In genomic region chr3:153210660-153211059, GRCh38 we compare ENCODE assay signal across 13 cellular contexts. TPM values are rescaled to one million over a fixed set of nuclear protein-coding genes. Genes with fewer than 3 reads are reported as not detected.
DNase-seq lines count a peak whose midpoint lies in the region; ATAC-seq lines count a peak whose summit lies in the region.
"Had no signal": no experiment of that assay in that cellular context is flagged by ENCODE, and none has a peak within 500 bp of the region (broad histone marks: within the 10 kb centered on the region; RNA-seq: fewer than 3 reads in every experiment).

No MANE protein-coding gene starts in this region.

- no peaks in the 10 kb centered on the region for H3K27me3 ChIP-seq in HAP-1 (ENCODE audit: low read depth)

- no peaks in the 10 kb centered on the region for H3K4me1 ChIP-seq in HAP-1

- no peaks in the 10 kb centered on the region for H3K27me3 Mint-ChIP-seq in naive thymus-derived CD8-positive, alpha-beta T cell
- H3K27me3 Mint-ChIP-seq: activated naive CD8-positive, alpha-beta T cell treated with anti-CD3 and anti-CD28 coated beads, Interleukin-2, amount 10 ng/mL, durations not matched to agents 7 days and 5 days had no signal

- H3K36me3 Mint-ChIP-seq in naive thymus-derived CD8-positive, alpha-beta T cell: no peaks in the 10 kb centered on the region
- H3K36me3 Mint-ChIP-seq: activated naive CD8-positive, alpha-beta T cell treated with anti-CD3 and anti-CD28 coated beads, Interleukin-2, amount 10 ng/mL, durations not matched to agents 7 days and 5 days had no signal

- H3K9me3 Mint-ChIP-seq in naive thymus-derived CD8-positive, alpha-beta T cell: no peaks in the 10 kb centered on the region
- H3K9me3 Mint-ChIP-seq: activated naive CD8-positive, alpha-beta T cell treated with anti-CD3 and anti-CD28 coated beads, Interleukin-2, amount 10 ng/mL, durations not matched to agents 7 days and 5 days had no signal

- no peak for ATAC-seq in naive thymus-derived CD8-positive, alpha-beta T cell
- ATAC-seq in HG03520 (IDR thresholded peaks at IDR 0.05; ENCODE audit: unreplicated experiment): no peak

- H3K27ac Mint-ChIP-seq in naive thymus-derived CD8-positive, alpha-beta T cell: peak overlapping the region; percentile 5 to 90 (median 72)
- H3K27ac Mint-ChIP-seq: activated naive CD8-positive, alpha-beta T cell treated with anti-CD3 and anti-CD28 coated beads, Interleukin-2, amount 10 ng/mL, durations not matched to agents 7 days and 5 days had no signal

- H3K4me1 Mint-ChIP-seq in naive thymus-derived CD8-positive, alpha-beta T cell: peaks cover 12 to 49% (median 37%) of the 10 kb centered on the region in 4 donors

- H3K4me3 Mint-ChIP-seq in naive thymus-derived CD8-positive, alpha-beta T cell: peak overlapping the region in 7 of 10 donors; percentile 44 to 78 (median 57)
- H3K4me3 Mint-ChIP-seq: activated naive CD8-positive, alpha-beta T cell treated with anti-CD3 and anti-CD28 coated beads, Interleukin-2, amount 10 ng/mL, durations not matched to agents 7 days and 5 days had no signal

- H3K9me3 ChIP-seq in HAP-1: no peaks in the 10 kb centered on the region

- in situ Hi-C loops in HAP-1 (cut with MboI; ENCODE audit: low sequenced_read_pairs): no loop called here

- DNase-seq in ELF-1 (ENCODE audit: low read depth, low spot score) (peak; percentile 10), MV-4-11 (lab: John Stamatoyannopoulos, UW) (peak; percentile 70), amniotic epithelial cell (ENCODE audit: low read depth) (peak; percentile 58), HAP-1 (ENCODE audit: low spot score in 2 of 2) (no peak)
- DNase-seq in naive thymus-derived CD8-positive, alpha-beta T cell: no peak
- DNase-seq in stimulated activated CD4-positive, alpha-beta T cell treated with anti-CD3 and anti-CD28 coated beads, Interleukin-12 subunit alpha, Interleukin-12 subunit beta, amount 100 ng/mL, for 4 hours: no peak
- DNase-seq: activated CD8-positive, alpha-beta memory T cell treated with anti-CD3 and anti-CD28 coated beads, Interleukin-2, amount 50 U/mL, for 4 hours; activated naive CD8-positive, alpha-beta T cell treated with anti-CD3 and anti-CD28 coated beads, Interleukin-2, amount 10 ng/mL, durations not matched to agents 7 days and 5 days; erythroblast; NCI-H446; SHP77 had no signal

- POLR2A ChIA-PET in naive thymus-derived CD8-positive, alpha-beta T cell (lab: Charles Lee): interaction anchor here (0.8 to 2.8 kb wide), 4 partner anchors 10 to 37 kb away, joined by 4 to 31 read pairs (median 4); no protein-coding TSS in a partner anchor

- H3K4me3 ChIP-seq in HAP-1: no peak overlapping the region
- H3K4me3 ChIP-seq: lung had no signal

- no peaks in the 10 kb centered on the region for H3K36me3 ChIP-seq in HAP-1 (replicated peaks)

RNA-seq across cellular contexts. Expression of gene RAP2B, which starts 48.6 kb away (rescaled TPM):
- 10 to 100 TPM; 24.8 to 26.0 TPM for total RNA-seq in naive thymus-derived CD8-positive, alpha-beta T cell
- polyA plus RNA-seq in naive thymus-derived CD8-positive, alpha-beta T cell: 10 to 100 TPM; 11.5 to 13.3 (median 11.9) TPM

Comparison
In these comparisons a context has a peak if more than half of its experiments do, and no peak if none do; other contexts are left out.
1. DNase-seq: peak in ELF-1 (single experiment), MV-4-11 (single experiment) and amniotic epithelial cell (single experiment); none in naive thymus-derived CD8-positive, alpha-beta T cell (0 of 10), HAP-1 (0 of 2) and stimulated activated CD4-positive, alpha-beta T cell treated with anti-CD3 and anti-CD28 coated beads, Interleukin-12 subunit alpha, Interleukin-12 subunit beta, amount 100 ng/mL, for 4 hours (single experiment).